Comparison of ENCODE assay signal across 25 cellular contexts in the genomic region with DNA sequence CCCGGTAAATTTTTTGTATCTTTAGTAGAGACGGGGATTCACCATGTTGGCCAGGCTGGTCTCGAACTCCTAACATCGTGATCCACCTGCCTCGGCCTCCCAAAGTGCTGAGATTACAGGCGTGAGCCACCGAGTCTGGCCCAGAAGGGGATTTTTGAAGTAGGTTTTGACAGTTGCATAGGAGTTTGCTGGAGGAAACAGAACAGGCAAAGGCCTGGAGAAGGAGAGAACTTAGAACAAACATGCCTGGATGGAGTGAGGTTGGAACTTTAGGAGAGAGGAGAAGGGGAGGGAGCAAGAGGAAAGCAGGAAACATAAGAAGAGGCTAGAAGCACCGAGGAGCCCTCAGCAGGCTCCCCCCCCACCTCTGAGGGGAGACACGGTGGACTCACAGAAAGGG. TPM values are rescaled to one million over a fixed set of nuclear protein-coding genes. Genes with fewer than 3 reads are reported as not detected.
A peak's percentile ranks its signal among the peaks of the same experiment; 100 is the strongest.
DNase-seq lines count a peak whose midpoint lies in the region; ATAC-seq, FAIRE-seq and TF ChIP-seq lines count a peak whose summit lies in the region.
"Had no signal": no experiment of that assay in that cellular context is flagged by ENCODE, and none has a peak within 500 bp of the region (broad histone marks: within the 10 kb centered on the region; RNA-seq: fewer than 3 reads in every experiment).

No MANE protein-coding gene starts in this region.

- H4K20me1 ChIP-seq in HepG2 (ENCODE audit: insufficient read depth, low read length) (no peaks in the 10 kb centered on the region), osteoblast (ENCODE audit: insufficient read depth, low read length) (no peaks in the 10 kb centered on the region)

- H3K4me1 Mint-ChIP-seq in mesothelial cell of epicardium = peaks cover 46% of the 10 kb centered on the region
- H3K4me1 Mint-ChIP-seq in activated T-cell treated with anti-CD3 and anti-CD28 coated beads, Interleukin-2, amount 50 U/mL, for 4 hours (ENCODE audit: low read depth) = peaks cover 3% of the 10 kb centered on the region

- H3K79me2 ChIP-seq in HepG2 (ENCODE audit: insufficient read depth, low read length) (no peaks in the 10 kb centered on the region), osteoblast (ENCODE audit: insufficient read depth, low read length) (no peaks in the 10 kb centered on the region)

- no peak overlapping the region for H3K9ac ChIP-seq in HepG2 (ENCODE audit: insufficient read depth, low read depth, low read length)
- H3K9ac ChIP-seq: BLaER1, KMS-11 had no signal

- no peaks in the 10 kb centered on the region for H3K9me3 Mint-ChIP-seq in mesothelial cell of epicardium
- no peaks in the 10 kb centered on the region for H3K9me3 Mint-ChIP-seq in activated T-cell treated with anti-CD3 and anti-CD28 coated beads, Interleukin-2, amount 50 U/mL, for 4 hours
- H3K9me3 Mint-ChIP-seq: CD4-positive, CD25-positive, alpha-beta regulatory T cell; GM23338; IgD-negative memory B cell had no signal

- no TSS peak for BruUV-seq in HepG2 (replicated peaks; lab: Mats Ljungman, UMichigan)

- H3K27ac ChIP-seq in HepG2 (ENCODE audit: extremely low read length, insufficient read depth, low read length) (no peak overlapping the region), right lobe of liver (no peak overlapping the region), osteoblast (ENCODE audit: low read depth, low read length) (no peak overlapping the region), heart right ventricle (no peak overlapping the region)
- H3K27ac ChIP-seq: BLaER1, KMS-11, Peyer's patch had no signal

- peaks cover 79% of the 10 kb centered on the region for H3K4me1 ChIP-seq in HepG2 (ENCODE audit: insufficient read depth, low read length)
- H3K4me1 ChIP-seq in right lobe of liver = peaks cover 0 to 4% (median 0%) of the 10 kb centered on the region in 4 donors
- no peaks in the 10 kb centered on the region for H3K4me1 ChIP-seq in osteoblast (ENCODE audit: insufficient read depth, low read length)
- H3K4me1 ChIP-seq in heart right ventricle = peaks cover 0 to 27% (median 22%) of the 10 kb centered on the region in 9 donors

- no peak for ATAC-seq in HepG2
- ATAC-seq in right lobe of liver = no peak
- ATAC-seq in activated T-cell treated with anti-CD3 and anti-CD28 coated beads, Interleukin-2, amount 50 U/mL, for 4 hours = no peak
- no peak for ATAC-seq in heart right ventricle
- ATAC-seq: GM23338 had no signal

- in situ Hi-C loops in HepG2 (cut with HindIII; ENCODE audit: extremely low pct_ligation_motif_present, low pct_unique_long_range_greater_than_20kb) = no loop called here

- H3K36me3 Mint-ChIP-seq in mesothelial cell of epicardium = no peaks in the 10 kb centered on the region
- H3K36me3 Mint-ChIP-seq in activated T-cell treated with anti-CD3 and anti-CD28 coated beads, Interleukin-2, amount 50 U/mL, for 4 hours (ENCODE audit: insufficient read depth) = no peaks in the 10 kb centered on the region
- H3K36me3 Mint-ChIP-seq: CD4-positive, CD25-positive, alpha-beta regulatory T cell; IgD-negative memory B cell had no signal

- no peaks in the 10 kb centered on the region for H3K9me3 ChIP-seq in HepG2 (ENCODE audit: low read length)
- H3K9me3 ChIP-seq in right lobe of liver = no peaks in the 10 kb centered on the region
- no peaks in the 10 kb centered on the region for H3K9me3 ChIP-seq in osteoblast (ENCODE audit: low read depth, low read length)
- H3K9me3 ChIP-seq in heart right ventricle = no peaks in the 10 kb centered on the region
- H3K9me3 ChIP-seq: BLaER1, Peyer's patch had no signal

- CTCF ChIA-PET in HepG2 (lab: Yijun Ruan, JAX; ENCODE audit: low intra/inter-chr PET ratio, low total read pairs) = no interaction called here

- H3K36me3 ChIP-seq in HepG2 (replicated peaks in 1 of 2; ENCODE audit: control insufficient read depth in 1 of 2, insufficient read depth in 2 of 2, low read length in 2 of 2) = no peaks in the 10 kb centered on the region
- no peaks in the 10 kb centered on the region for H3K36me3 ChIP-seq in right lobe of liver
- no peaks in the 10 kb centered on the region for H3K36me3 ChIP-seq in osteoblast (ENCODE audit: insufficient read depth, low read length)
- no peaks in the 10 kb centered on the region for H3K36me3 ChIP-seq in heart right ventricle
- H3K36me3 ChIP-seq: BLaER1, Peyer's patch had no signal

- peak overlapping the region; percentile 23 for H3K4me3 Mint-ChIP-seq in mesothelial cell of epicardium
- H3K4me3 Mint-ChIP-seq in activated T-cell treated with anti-CD3 and anti-CD28 coated beads, Interleukin-2, amount 50 U/mL, for 4 hours = no peak overlapping the region
- H3K4me3 Mint-ChIP-seq: CD4-positive, CD25-positive, alpha-beta regulatory T cell had no signal

- no peak for TF ChIP-seq RAD21 in HepG2 (CRISPR knock-in tag; IDR thresholded peaks at IDR 0.05)

- POLR2A ChIA-PET in HepG2 (lab: Yijun Ruan, JAX) = interaction anchor here (1.1 kb wide), 1 partner anchor 66 kb away, joined by 3 read pairs; no protein-coding TSS in a partner anchor

- DNase-seq in HepG2 (ENCODE audit: low spot score) (no peak), right lobe of liver (no peak), mesothelial cell of epicardium (ENCODE audit: low spot score in 2 of 2, unreplicated experiment in 2 of 2) (no peak), osteoblast (ENCODE audit: insufficient read length, low spot score, missing footprints) (peak; percentile 58), NCI-H1930 (lab: John Stamatoyannopoulos, UW) (no peak), heart right ventricle (no peak)
- no peak for DNase-seq in activated T-cell treated with anti-CD3 and anti-CD28 coated beads, Interleukin-2, amount 50 U/mL, for 4 hours
- DNase-seq: CD4-positive, CD25-positive, alpha-beta regulatory T cell; HCEC 1CT; NCI-H1048; NCI-H1417; NCI-H1694; NCI-H2081; NCI-H2171; NCI-H226; NCI-H510A; NCI-H69; Peyer's patch; SHP77 treated with DMSO at 0.1 percent for 48 hours had no signal

- H2AFZ ChIP-seq in HepG2 (ENCODE audit: low read length) (no peak overlapping the region), osteoblast (ENCODE audit: low read length) (no peak overlapping the region)
- H2AFZ ChIP-seq: GM23338 had no signal

- 42% methylated on average over 9 of the region's 9 CpGs for WGBS in HepG2 (ENCODE audit: low lambda C conversion rate)
- 81% methylated on average over 9 of the region's 9 CpGs for WGBS in right lobe of liver (ENCODE audit: insufficient coverage, low coverage, low lambda C conversion rate, missing lambda C conversion rate)
- 88 to 89% methylated on average over 9 of the region's 9 CpGs for WGBS in heart right ventricle, 2 donors

- H3K27ac Mint-ChIP-seq in mesothelial cell of epicardium = no peak overlapping the region
- H3K27ac Mint-ChIP-seq: GM23338, IgD-negative memory B cell had no signal

- intact Hi-C loops in HepG2 (cut with micrococcal nuclease; ENCODE audit: unreplicated experiment) (no loop called here), right lobe of liver (cut with DNase I) (loop anchor here in 1 of 2 donors (10.0 kb wide), 1 partner anchor 104 kb away; no protein-coding TSS in a partner anchor), heart right ventricle (cut with DNase I) (loop anchor here in 7 of 10 donors (1.0 to 10.0 kb wide), 5 partner anchors 10 to 206 kb away; a partner anchor contains a TSS)

- no peak for TF ChIP-seq CTCF in HepG2 (CRISPR knock-in tag; IDR thresholded peaks at IDR 0.05)
- TF ChIP-seq CTCF in right lobe of liver (IDR thresholded peaks at IDR 0.05) = no peak
- TF ChIP-seq CTCF in mesothelial cell of epicardium (IDR thresholded peaks at IDR 0.05; ENCODE audit: unreplicated experiment) = no peak
- TF ChIP-seq CTCF in osteoblast (IDR thresholded peaks at IDR 0.05; ENCODE audit: extremely low read depth, low read depth, low read length) = no peak
- no peak for TF ChIP-seq CTCF in heart right ventricle (IDR thresholded peaks at IDR 0.05)

- FAIRE-seq in HepG2 (lab: Jason Lieb, UNC) = no peak
- FAIRE-seq: A204.1 had no signal

- TF ChIP-seq EP300 in HepG2 (IDR thresholded peaks at IDR 0.05; ENCODE audit: low read depth in 2 of 2, low read length in 2 of 2) (no peak), HepG2 (CRISPR knock-in tag; IDR thresholded peaks at IDR 0.05; ENCODE audit: borderline replicate concordance) (no peak)

- no peaks in the 10 kb centered on the region for H3K27me3 Mint-ChIP-seq in mesothelial cell of epicardium (ENCODE audit: low read depth)
- peaks cover 63% of the 10 kb centered on the region for H3K27me3 Mint-ChIP-seq in activated T-cell treated with anti-CD3 and anti-CD28 coated beads, Interleukin-2, amount 50 U/mL, for 4 hours (ENCODE audit: low read depth)

- H3K27me3 ChIP-seq in HepG2 (ENCODE audit: control insufficient read depth in 1 of 2, insufficient read depth in 2 of 2, low read length in 2 of 2) (peaks cover 10 to 41% of the 10 kb centered on the region in 2 experiments; a peak in 4 of 5 replicates), right lobe of liver (peaks cover 0 to 18% of the 10 kb centered on the region in 2 donors), osteoblast (ENCODE audit: insufficient read depth, low read length) (peaks cover 33% of the 10 kb centered on the region), heart right ventricle (peaks cover 10 to 60% (median 51%) of the 10 kb centered on the region in 7 donors)

- no peak for TF ChIP-seq POLR2A in HepG2 (IDR thresholded peaks at IDR 0.05; ENCODE audit: insufficient read depth in 1 of 2, low read depth in 2 of 2, low read length in 2 of 2)
- TF ChIP-seq POLR2A in right lobe of liver (IDR thresholded peaks at IDR 0.05) = no peak

- H3K4me3 ChIP-seq in HepG2 (replicated peaks in 1 of 3; ENCODE audit: insufficient read depth in 1 of 3, low read depth in 2 of 3, low read length in 3 of 3) = no peak overlapping the region
- no peak overlapping the region for H3K4me3 ChIP-seq in right lobe of liver
- no peak overlapping the region for H3K4me3 ChIP-seq in osteoblast (ENCODE audit: insufficient read depth, low read length)
- H3K4me3 ChIP-seq in heart right ventricle = no peak overlapping the region
- H3K4me3 ChIP-seq: BLaER1, GM23338, Peyer's patch had no signal

- peak overlapping the region; percentile 34; the same call in 1 of the 2 replicates for H3K4me2 ChIP-seq in HepG2 (ENCODE audit: low read depth, low read length)
- H3K4me2 ChIP-seq in osteoblast (ENCODE audit: insufficient read depth, low read length) = no peak overlapping the region
- H3K4me2 ChIP-seq: BLaER1, GM23338, KMS-11 had no signal

RNA-seq across cellular contexts. Expression of a gene that starts 1.6 kb away (rescaled TPM):
- 0.20 TPM in 1 of 2 replicates, not detected in the other for total RNA-seq in HepG2 (2016; rRNA removed; fragmentation: Illumina TruSeq; extraction: Trizol)
- total RNA-seq in HepG2 (2016; cell fraction: cytosol; rRNA removed; fragmentation: Illumina TruSeq; extraction: Trizol; ENCODE audit: low read depth) = not detected in 2 replicates
- 0.22 TPM in 1 of 2 replicates, not detected in the other for total RNA-seq in HepG2 (2016; cell fraction: insoluble cytoplasmic fraction; rRNA removed; fragmentation: Illumina TruSeq; extraction: Trizol)
- not detected in 2 replicates for total RNA-seq in HepG2 (2016; cell fraction: membrane; rRNA removed; fragmentation: Illumina TruSeq; extraction: Trizol)
- not detected in 2 replicates for total RNA-seq in HepG2 (2016; cell fraction: nucleus; rRNA removed; fragmentation: Illumina TruSeq; extraction: Trizol)
- polyA plus RNA-seq in HepG2 (2011; rRNA removed) = 1.3 and 2.4 TPM in 2 replicates
- 0.23 and 0.86 TPM in 2 replicates for polyA plus RNA-seq in HepG2 (2011; cell fraction: cytosol; rRNA removed)
- 9.1 and 12.7 TPM in 2 replicates for polyA plus RNA-seq in HepG2 (2011; cell fraction: nucleus; rRNA removed)
- polyA plus RNA-seq in HepG2 (2012) = 0.59 and 1.1 TPM in 2 replicates
- not detected in 2 replicates for polyA plus RNA-seq in HepG2 (2016; cell fraction: cytosol; fragmentation: Illumina TruSeq; extraction: Trizol; ENCODE audit: low read depth)
- not detected in 2 replicates for polyA plus RNA-seq in HepG2 (2016; cell fraction: insoluble cytoplasmic fraction; fragmentation: Illumina TruSeq; extraction: Trizol; ENCODE audit: low read depth)
- not detected in 2 replicates for polyA plus RNA-seq in HepG2 (2016; cell fraction: membrane; fragmentation: Illumina TruSeq; extraction: Trizol; ENCODE audit: low read depth)
- 0.04 TPM in 1 of 2 replicates, not detected in the other for polyA plus RNA-seq in HepG2 (2016; cell fraction: nucleus; fragmentation: Illumina TruSeq; extraction: Trizol; ENCODE audit: insufficient read depth, low read depth)
- polyA minus RNA-seq in HepG2 (2011; rRNA and poly(A)+ RNA removed; ENCODE audit: low replicate concordance) = 0.05 and 0.24 TPM in 2 replicates
- polyA minus RNA-seq in HepG2 (2011; cell fraction: cytosol; rRNA and poly(A)+ RNA removed) = 1.1 TPM in 1 of 2 replicates, not detected in the other
- polyA minus RNA-seq in HepG2 (2011; cell fraction: nucleus; rRNA and poly(A)+ RNA removed) = 0.64 and 2.5 TPM in 2 replicates
- total RNA-seq in right lobe of liver = under 1 TPM in 2 of 6 experiments, not detected in 4; 0.11 to 0.37 TPM
- 115 to 124 TPM (median 120 TPM) in 3 replicates for total RNA-seq in mesothelial cell of epicardium
- not detected in 2 replicates for total RNA-seq in osteoblast
- under 1 TPM in 1 of 3 donors, not detected in 2; 0.03 TPM for total RNA-seq in activated T-cell treated with anti-CD3 and anti-CD28 coated beads, Interleukin-2, amount 50 U/mL, for 4 hours
- total RNA-seq in heart right ventricle = under 1 TPM in 3 of 10 donors, not detected in 7; 0.05 to 0.26 (median 0.06) TPM
- polyA plus RNA-seq in heart right ventricle = not detected
- polyA plus RNA-seq: AG04450; CD4-positive, CD25-positive, alpha-beta regulatory T cell; IgD-negative memory B cell had no signal

RNA-seq across cellular contexts. Expression of a gene that starts 58.2 kb away (rescaled TPM):
- total RNA-seq in HepG2 (2016; rRNA removed; fragmentation: Illumina TruSeq; extraction: Trizol) (47.4 and 83.5 TPM in 2 replicates), right lobe of liver (10 to 100 TPM; 38.6 to 75.4 (median 58.3) TPM), mesothelial cell of epicardium (60.1 to 72.7 TPM (median 67.0 TPM) in 3 replicates), osteoblast (1.5 and 4.0 TPM in 2 replicates), heart right ventricle (10 to 100 TPM; 13.9 to 25.0 (median 17.7) TPM)
- 54.7 and 67.0 TPM in 2 replicates for total RNA-seq in HepG2 (2016; cell fraction: cytosol; rRNA removed; fragmentation: Illumina TruSeq; extraction: Trizol; ENCODE audit: low read depth)
- 42.9 and 82.5 TPM in 2 replicates for total RNA-seq in HepG2 (2016; cell fraction: insoluble cytoplasmic fraction; rRNA removed; fragmentation: Illumina TruSeq; extraction: Trizol)
- 68.0 and 79.4 TPM in 2 replicates for total RNA-seq in HepG2 (2016; cell fraction: membrane; rRNA removed; fragmentation: Illumina TruSeq; extraction: Trizol)
- 76.2 and 78.4 TPM in 2 replicates for total RNA-seq in HepG2 (2016; cell fraction: nucleus; rRNA removed; fragmentation: Illumina TruSeq; extraction: Trizol)
- polyA plus RNA-seq in HepG2 (2011; rRNA removed) (74.7 and 97.6 TPM in 2 replicates), heart right ventricle (10 to 100 TPM; 19.5 to 28.9 TPM)
- polyA plus RNA-seq in HepG2 (2011; cell fraction: cytosol; rRNA removed) = 78.3 and 82.4 TPM in 2 replicates
- polyA plus RNA-seq in HepG2 (2011; cell fraction: nucleus; rRNA removed) = 83.2 and 92.3 TPM in 2 replicates
- 34.1 and 40.8 TPM in 2 replicates for polyA plus RNA-seq in HepG2 (2012)
- polyA plus RNA-seq in HepG2 (2016; cell fraction: cytosol; fragmentation: Illumina TruSeq; extraction: Trizol; ENCODE audit: low read depth) = 47.5 and 59.8 TPM in 2 replicates
- polyA plus RNA-seq in HepG2 (2016; cell fraction: insoluble cytoplasmic fraction; fragmentation: Illumina TruSeq; extraction: Trizol; ENCODE audit: low read depth) = 44.2 and 45.5 TPM in 2 replicates
- polyA plus RNA-seq in HepG2 (2016; cell fraction: membrane; fragmentation: Illumina TruSeq; extraction: Trizol; ENCODE audit: low read depth) = 53.9 and 57.1 TPM in 2 replicates
- polyA plus RNA-seq in HepG2 (2016; cell fraction: nucleus; fragmentation: Illumina TruSeq; extraction: Trizol; ENCODE audit: insufficient read depth, low read depth) = 122 and 128 TPM in 2 replicates
- polyA minus RNA-seq in HepG2 (2011; rRNA and poly(A)+ RNA removed; ENCODE audit: low replicate concordance) = 0.19 and 131 TPM in 2 replicates
- 24.3 and 31.5 TPM in 2 replicates for polyA minus RNA-seq in HepG2 (2011; cell fraction: cytosol; rRNA and poly(A)+ RNA removed)
- polyA minus RNA-seq in HepG2 (2011; cell fraction: nucleus; rRNA and poly(A)+ RNA removed) = 20.2 and 23.6 TPM in 2 replicates
- total RNA-seq in activated T-cell treated with anti-CD3 and anti-CD28 coated beads, Interleukin-2, amount 50 U/mL, for 4 hours = 10 to 100 TPM; 16.8 to 24.1 (median 19.6) TPM

Comparison
In these comparisons a context has a peak if more than half of its experiments do, and no peak if none do; other contexts are left out.
1. RNA of a gene that starts 1.6 kb away (total RNA-seq): 115 to 124 TPM in mesothelial cell of epicardium; 0.20 to 0.22 TPM in HepG2, 0.05 to 0.26 TPM in heart right ventricle, 0.11 to 0.37 TPM in right lobe of liver, not detected in osteoblast and 0.03 TPM in activated T-cell treated with anti-CD3 and anti-CD28 coated beads, Interleukin-2, amount 50 U/mL, for 4 hours; every median in the first group is over 10 times any median in the second.